In genomic region chr1:172322219-172323061, GRCh38 we compare ENCODE assay signal across 10 cellular contexts.
A peak's percentile ranks its signal among the peaks of the same experiment; 100 is the strongest.
DNase-seq lines count a peak whose midpoint lies in the region; ATAC-seq and TF ChIP-seq lines count a peak whose summit lies in the region.
"Had no signal": no experiment of that assay in that cellular context is flagged by ENCODE, and none has a peak within 500 bp of the region (broad histone marks: within the 10 kb centered on the region; RNA-seq: fewer than 3 reads in every experiment).

No MANE protein-coding gene starts in this region.

- TF ChIP-seq POLR2A in vagina (IDR thresholded peaks at IDR 0.05) = no peak

- H3K4me3 ChIP-seq in brain microvascular endothelial cell (ENCODE audit: low read depth, low read length) (peak overlapping the region; percentile 20), vagina (peak overlapping the region in 1 of 2 donors; percentile 26)
- H3K4me3 ChIP-seq: BLaER1 treated with 17β-estradiol and CSF1 and Interleukin-3, amounts not matched to agents 10 nM and 100 nM had no signal

- H3K27ac Mint-ChIP-seq in stimulated activated effector memory CD8-positive, alpha-beta T cell treated with anti-CD3 and anti-CD28 coated beads, Interleukin-12 subunit alpha, Interleukin-12 subunit beta, amount 100 ng/mL, for 72 hours = no peak overlapping the region

- ATAC-seq in stimulated activated effector memory CD8-positive, alpha-beta T cell treated with anti-CD3 and anti-CD28 coated beads, Interleukin-12 subunit alpha, Interleukin-12 subunit beta, amount 100 ng/mL, for 72 hours = no peak

- H3K9me3 ChIP-seq in vagina = no peaks in the 10 kb centered on the region
- H3K9me3 ChIP-seq: BLaER1 treated with 17β-estradiol and CSF1 and Interleukin-3, amounts not matched to agents 10 nM and 100 nM had no signal

- in situ Hi-C loops in brain microvascular endothelial cell (cut with HindIII; ENCODE audit: low pct_ligation_motif_present, low sequenced_read_pairs) = no loop called here

- H3K36me3 ChIP-seq in brain microvascular endothelial cell (replicated peaks) (no peaks in the 10 kb centered on the region), vagina (no peaks in the 10 kb centered on the region)
- H3K36me3 ChIP-seq: BLaER1 treated with 17β-estradiol and CSF1 and Interleukin-3, amounts not matched to agents 10 nM and 100 nM had no signal

- no peaks in the 10 kb centered on the region for H3K36me3 Mint-ChIP-seq in stimulated activated effector memory CD8-positive, alpha-beta T cell treated with anti-CD3 and anti-CD28 coated beads, Interleukin-12 subunit alpha, Interleukin-12 subunit beta, amount 100 ng/mL, for 72 hours

- H3K27ac ChIP-seq in brain microvascular endothelial cell = peak overlapping the region; percentile 92
- peak overlapping the region; percentile 11 for H3K27ac ChIP-seq in vagina
- H3K27ac ChIP-seq: BLaER1 treated with 17β-estradiol and CSF1 and Interleukin-3, amounts not matched to agents 10 nM and 100 nM had no signal

- TF ChIP-seq CTCF in brain microvascular endothelial cell (IDR thresholded peaks at IDR 0.05; ENCODE audit: low read depth, low read length, missing control alignments) (peak; percentile 34), vagina (IDR thresholded peaks at IDR 0.05) (no peak)

- intact Hi-C loops in vagina (cut with DNase I) = no loop called here

- H3K4me3 Mint-ChIP-seq in stimulated activated effector memory CD8-positive, alpha-beta T cell treated with anti-CD3 and anti-CD28 coated beads, Interleukin-12 subunit alpha, Interleukin-12 subunit beta, amount 100 ng/mL, for 72 hours = no peak overlapping the region

- peaks cover 30% of the 10 kb centered on the region for H3K4me1 ChIP-seq in vagina
- H3K4me1 ChIP-seq: BLaER1 treated with 17β-estradiol and CSF1 and Interleukin-3, amounts not matched to agents 10 nM and 100 nM had no signal

- H3K4me1 Mint-ChIP-seq in stimulated activated effector memory CD8-positive, alpha-beta T cell treated with anti-CD3 and anti-CD28 coated beads, Interleukin-12 subunit alpha, Interleukin-12 subunit beta, amount 100 ng/mL, for 72 hours = no peaks in the 10 kb centered on the region

- H3K9me3 Mint-ChIP-seq in stimulated activated effector memory CD8-positive, alpha-beta T cell treated with anti-CD3 and anti-CD28 coated beads, Interleukin-12 subunit alpha, Interleukin-12 subunit beta, amount 100 ng/mL, for 72 hours = no peaks in the 10 kb centered on the region

- H3K27me3 ChIP-seq in brain microvascular endothelial cell (replicated peaks) (no peaks in the 10 kb centered on the region), vagina (no peaks in the 10 kb centered on the region)
- H3K27me3 ChIP-seq: BLaER1 treated with 17β-estradiol and CSF1 and Interleukin-3, amounts not matched to agents 10 nM and 100 nM had no signal

- DNase-seq in NCI-H82 (lab: John Stamatoyannopoulos, UW) (peak; percentile 14), NCI-H82 treated with DMSO at 0.1 percent for 48 hours (lab: John Stamatoyannopoulos, UW; ENCODE audit: unreplicated experiment) (no peak), brain microvascular endothelial cell (peak; percentile 95), left kidney (ENCODE audit: low read depth, low spot score) (peak; percentile 94), vagina (ENCODE audit: extremely low spot score in 2 of 2) (no peak), HuH-7.5 (ENCODE audit: low spot score) (no peak), activated gamma-delta T cell (lab: John Stamatoyannopoulos, UW) (no peak)
- DNase-seq in stimulated activated effector memory CD8-positive, alpha-beta T cell treated with anti-CD3 and anti-CD28 coated beads, Interleukin-12 subunit alpha, Interleukin-12 subunit beta, amount 100 ng/mL, for 72 hours (ENCODE audit: low spot score in 2 of 2) = no peak
- DNase-seq: SIG-M5 had no signal

Comparison
In these comparisons a context has a peak if more than half of its experiments do, and no peak if none do; other contexts are left out.
1. DNase-seq: peak in NCI-H82 (single experiment), brain microvascular endothelial cell (single experiment) and left kidney (single experiment); none in NCI-H82 treated with DMSO at 0.1 percent for 48 hours (single experiment), vagina (0 of 2), stimulated activated effector memory CD8-positive, alpha-beta T cell treated with anti-CD3 and anti-CD28 coated beads, Interleukin-12 subunit alpha, Interleukin-12 subunit beta, amount 100 ng/mL, for 72 hours (0 of 2), HuH-7.5 (single experiment) and activated gamma-delta T cell (single experiment).